In the genomic region with DNA sequence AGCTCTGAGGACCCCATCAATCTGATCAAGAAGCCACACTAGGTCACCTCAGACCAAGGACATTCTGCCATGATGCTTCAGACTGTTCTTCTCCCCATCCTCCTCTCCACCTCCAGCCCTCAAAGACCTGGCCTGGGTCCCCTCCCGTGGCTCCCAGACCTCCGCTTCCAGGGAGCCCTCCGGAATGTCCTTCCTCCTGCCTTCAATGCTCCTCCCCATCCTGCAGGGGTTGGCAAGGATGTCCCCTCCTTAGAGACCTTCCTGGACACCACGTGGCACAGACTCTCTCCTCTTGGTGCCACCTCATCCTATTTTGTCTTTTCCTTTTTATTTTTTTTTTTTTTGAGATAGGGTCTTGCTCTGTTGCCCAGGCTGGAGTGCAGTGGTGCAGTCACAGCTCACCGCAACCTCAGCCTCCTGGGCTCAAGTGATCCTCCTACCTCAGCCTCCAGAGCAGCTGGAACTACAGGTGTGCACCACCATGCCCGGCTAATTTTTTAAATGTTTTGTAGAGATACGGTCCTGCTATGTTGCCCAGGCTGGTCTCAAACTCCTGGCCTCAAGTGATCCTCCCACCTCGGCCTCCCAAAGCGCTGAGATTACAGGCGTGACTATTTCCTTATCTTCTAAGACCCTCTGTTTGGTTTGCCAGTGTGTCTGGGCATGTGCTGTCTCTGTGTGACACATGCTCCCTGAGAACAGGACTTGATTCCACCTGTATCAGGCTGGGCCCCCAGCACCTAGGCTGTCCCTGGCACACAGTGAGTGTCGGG, we compare ENCODE assay signal across 14 cellular contexts.
DNase-seq lines count a peak whose midpoint lies in the region; ATAC-seq and TF ChIP-seq lines count a peak whose summit lies in the region.
"Had no signal": no experiment of that assay in that cellular context is flagged by ENCODE, and none has a peak within 500 bp of the region (broad histone marks: within the 10 kb centered on the region; RNA-seq: fewer than 3 reads in every experiment).

No MANE protein-coding gene starts in this region.

- TF ChIP-seq EP300 in upper lobe of left lung (IDR thresholded peaks at IDR 0.05) (no peak), tibial nerve (IDR thresholded peaks at IDR 0.05) (no peak)

- H3K4me3 ChIP-seq in right atrium auricular region (no peak overlapping the region), upper lobe of left lung (no peak overlapping the region), tibial nerve (no peak overlapping the region)
- H3K4me3 ChIP-seq: adrenal gland, colonic mucosa, pancreas had no signal

- H3K4me1 Mint-ChIP-seq in T-helper 17 cell = peaks cover 43% of the 10 kb centered on the region

- H3K4me1 ChIP-seq in right atrium auricular region = peaks cover 0 to 24% of the 10 kb centered on the region in 2 donors
- H3K4me1 ChIP-seq in upper lobe of left lung = peaks cover 26 to 73% (median 56%) of the 10 kb centered on the region in 4 donors
- H3K4me1 ChIP-seq in tibial nerve = peaks cover 0 to 31% (median 11%) of the 10 kb centered on the region in 4 donors

- no peaks in the 10 kb centered on the region for H3K36me3 ChIP-seq in right atrium auricular region
- no peaks in the 10 kb centered on the region for H3K36me3 ChIP-seq in upper lobe of left lung
- no peaks in the 10 kb centered on the region for H3K36me3 ChIP-seq in tibial nerve
- H3K36me3 ChIP-seq: adrenal gland, colonic mucosa, pancreas had no signal

- no peaks in the 10 kb centered on the region for H3K27me3 Mint-ChIP-seq in T-helper 17 cell

- intact Hi-C loops in Right ventricle myocardium superior (cut with DNase I) = no loop called here

- peak overlapping the region; percentile 77 for H3K4me3 Mint-ChIP-seq in T-helper 17 cell

- no peak overlapping the region for H3K27ac ChIP-seq in right atrium auricular region
- H3K27ac ChIP-seq in layer of hippocampus (ENCODE audit: low read depth, low read length) = peak overlapping the region; percentile 48
- H3K27ac ChIP-seq in upper lobe of left lung = peak overlapping the region in 3 of 4 donors; percentile 59 to 99 (median 92)
- peak overlapping the region in 2 of 4 donors; percentile 25 to 67 for H3K27ac ChIP-seq in tibial nerve
- H3K27ac ChIP-seq: colonic mucosa, pancreas had no signal

- no peaks in the 10 kb centered on the region for H3K36me3 Mint-ChIP-seq in T-helper 17 cell (ENCODE audit: low read depth)

- H3K9me3 ChIP-seq in right atrium auricular region = no peaks in the 10 kb centered on the region
- H3K9me3 ChIP-seq in T-helper 17 cell (ENCODE audit: control insufficient read depth, low read length, poor library complexity, severe bottlenecking) = no peaks in the 10 kb centered on the region
- H3K9me3 ChIP-seq in upper lobe of left lung = no peaks in the 10 kb centered on the region
- peaks cover 0 to 6% (median 0%) of the 10 kb centered on the region in 4 donors for H3K9me3 ChIP-seq in tibial nerve
- H3K9me3 ChIP-seq: adrenal gland, colonic mucosa, pancreas had no signal

- DNase-seq in Right ventricle myocardium superior = peak; percentile 29
- no peak for DNase-seq in right atrium auricular region (ENCODE audit: low spot score)
- no peak for DNase-seq in T-helper 17 cell
- DNase-seq in upper lobe of left lung = no peak
- no peak for DNase-seq in SW 1271 (lab: John Stamatoyannopoulos, UW)
- DNase-seq in tibial nerve (ENCODE audit: low spot score in 2 of 2) = no peak
- no peak for DNase-seq in NCI-H2107 treated with DMSO at 0.1 percent for 48 hours (lab: John Stamatoyannopoulos, UW; ENCODE audit: unreplicated experiment)
- DNase-seq: colonic mucosa, MM.1S, NCI-H2171 treated with DMSO at 0.1 percent for 48 hours had no signal

- no peak for TF ChIP-seq POLR2A in upper lobe of left lung (IDR thresholded peaks at IDR 0.05)
- no peak for TF ChIP-seq POLR2A in tibial nerve (IDR thresholded peaks at IDR 0.05)

- H3K27ac Mint-ChIP-seq in T-helper 17 cell = peak overlapping the region; percentile 93

- H3K27me3 ChIP-seq in right atrium auricular region (no peaks in the 10 kb centered on the region), layer of hippocampus (ENCODE audit: control insufficient read depth, insufficient read depth, low read length) (no peaks in the 10 kb centered on the region), upper lobe of left lung (no peaks in the 10 kb centered on the region), tibial nerve (peaks cover 0 to 7% of the 10 kb centered on the region in 2 donors)
- H3K27me3 ChIP-seq: adrenal gland, colonic mucosa, pancreas had no signal

- WGBS in upper lobe of left lung, 2 donors = 87 to 89% methylated on average over 11 of the region's 11 CpGs
- 86 to 89% methylated on average over 11 of the region's 11 CpGs for WGBS in tibial nerve, 2 donors

- ATAC-seq in Right ventricle myocardium superior (ENCODE audit: poor library complexity) = no peak
- ATAC-seq in T-helper 17 cell = no peak
- ATAC-seq in upper lobe of left lung (ENCODE audit: low FRiP score in 2 of 2) = no peak
- ATAC-seq: SK-N-SH treated with all-trans-retinoic acid at 6 μM for 48 hours had no signal

- TF ChIP-seq CTCF in right atrium auricular region (IDR thresholded peaks at IDR 0.05) (no peak), upper lobe of left lung (IDR thresholded peaks at IDR 0.05) (no peak), tibial nerve (IDR thresholded peaks at IDR 0.05) (no peak)

Comparison
In these comparisons a context has a peak if more than half of its experiments do, and no peak if none do; other contexts are left out.
1. H3K27ac ChIP-seq: peak in layer of hippocampus (single experiment) and upper lobe of left lung (3 of 4); none in right atrium auricular region (0 of 2).